In the genomic region with DNA sequence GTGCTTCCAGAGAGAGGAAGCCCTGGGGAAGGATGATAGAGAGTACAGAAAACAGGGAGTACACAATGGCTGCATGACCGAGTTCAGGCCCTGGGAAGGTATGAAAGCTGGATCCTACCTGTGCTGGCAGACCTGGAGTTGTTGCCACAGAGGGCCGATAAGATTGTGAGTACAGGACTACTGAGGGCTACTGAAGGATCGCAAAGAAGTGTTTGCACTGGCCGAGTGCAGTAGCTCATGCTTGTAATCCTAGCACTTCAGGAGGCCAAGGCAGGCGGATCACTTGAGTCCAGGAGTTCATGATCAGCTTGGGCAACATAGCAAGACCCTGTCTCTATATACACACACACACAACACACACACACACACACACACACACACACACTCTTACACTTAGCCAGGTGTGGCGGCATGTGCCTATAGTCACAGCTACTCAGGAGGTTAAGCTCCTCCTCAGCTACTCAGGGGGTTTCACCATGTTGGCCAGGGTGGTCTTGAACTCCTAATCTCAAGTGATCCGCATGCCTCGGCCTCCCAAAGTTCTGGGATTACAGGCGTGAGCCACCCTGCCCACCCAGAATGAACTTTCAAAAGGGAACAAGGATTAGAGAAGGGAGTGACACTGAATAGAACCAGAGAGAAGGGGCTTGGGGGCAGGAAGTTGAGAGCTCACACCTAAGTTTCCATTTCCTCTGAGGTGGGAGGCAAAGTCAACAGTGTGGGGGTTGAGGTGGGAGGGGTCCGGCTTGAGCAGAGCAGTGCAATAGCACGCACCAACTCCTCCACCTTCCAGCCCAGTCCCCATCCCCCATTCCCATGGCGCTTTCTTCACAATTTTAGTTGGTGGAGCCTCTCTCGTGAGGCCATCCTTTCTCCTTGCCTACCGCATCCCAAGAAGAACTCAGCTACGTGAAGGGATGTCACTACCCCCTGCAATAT, we compare ENCODE assay signal across 1 cellular context.
TF ChIP-seq lines count a peak whose summit lies in the region.

No MANE protein-coding gene starts in this region.

TF ChIP-seq in GM12878, 131 proteins besides CTCF, POLR2A, EP300 and RAD21 (continued from another document and continues in another):
- TF ChIP-seq BCL11A (IDR thresholded peaks at IDR 0.05; ENCODE audit: low read depth, low read length), result peak; percentile 76
- TF ChIP-seq, protein P1, sequence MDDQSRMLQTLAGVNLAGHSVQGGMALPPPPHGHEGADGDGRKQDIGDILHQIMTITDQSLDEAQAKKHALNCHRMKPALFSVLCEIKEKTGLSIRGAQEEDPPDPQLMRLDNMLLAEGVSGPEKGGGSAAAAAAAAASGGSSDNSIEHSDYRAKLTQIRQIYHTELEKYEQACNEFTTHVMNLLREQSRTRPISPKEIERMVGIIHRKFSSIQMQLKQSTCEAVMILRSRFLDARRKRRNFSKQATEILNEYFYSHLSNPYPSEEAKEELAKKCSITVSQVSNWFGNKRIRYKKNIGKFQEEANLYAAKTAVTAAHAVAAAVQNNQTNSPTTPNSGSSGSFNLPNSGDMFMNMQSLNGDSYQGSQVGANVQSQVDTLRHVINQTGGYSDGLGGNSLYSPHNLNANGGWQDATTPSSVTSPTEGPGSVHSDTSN (IDR thresholded peaks at IDR 0.05; ENCODE audit: insufficient replicate concordance, low read depth, low read length), result peak; percentile 44
- no peak for TF ChIP-seq HDAC2 (IDR thresholded peaks at IDR 0.05)
- TF ChIP-seq MEF2A (IDR thresholded peaks at IDR 0.05; ENCODE audit: insufficient read depth, low read depth, low read length), result peak; percentile 70; the same call in 1 of the 2 replicates
- no peak for TF ChIP-seq BRCA1 (IDR thresholded peaks at IDR 0.05; ENCODE audit: low read depth, low read length)
- TF ChIP-seq IRF4 (IDR thresholded peaks at IDR 0.05; ENCODE audit: low read depth, low read length), result peak; percentile 77
- TF ChIP-seq, protein P2, sequence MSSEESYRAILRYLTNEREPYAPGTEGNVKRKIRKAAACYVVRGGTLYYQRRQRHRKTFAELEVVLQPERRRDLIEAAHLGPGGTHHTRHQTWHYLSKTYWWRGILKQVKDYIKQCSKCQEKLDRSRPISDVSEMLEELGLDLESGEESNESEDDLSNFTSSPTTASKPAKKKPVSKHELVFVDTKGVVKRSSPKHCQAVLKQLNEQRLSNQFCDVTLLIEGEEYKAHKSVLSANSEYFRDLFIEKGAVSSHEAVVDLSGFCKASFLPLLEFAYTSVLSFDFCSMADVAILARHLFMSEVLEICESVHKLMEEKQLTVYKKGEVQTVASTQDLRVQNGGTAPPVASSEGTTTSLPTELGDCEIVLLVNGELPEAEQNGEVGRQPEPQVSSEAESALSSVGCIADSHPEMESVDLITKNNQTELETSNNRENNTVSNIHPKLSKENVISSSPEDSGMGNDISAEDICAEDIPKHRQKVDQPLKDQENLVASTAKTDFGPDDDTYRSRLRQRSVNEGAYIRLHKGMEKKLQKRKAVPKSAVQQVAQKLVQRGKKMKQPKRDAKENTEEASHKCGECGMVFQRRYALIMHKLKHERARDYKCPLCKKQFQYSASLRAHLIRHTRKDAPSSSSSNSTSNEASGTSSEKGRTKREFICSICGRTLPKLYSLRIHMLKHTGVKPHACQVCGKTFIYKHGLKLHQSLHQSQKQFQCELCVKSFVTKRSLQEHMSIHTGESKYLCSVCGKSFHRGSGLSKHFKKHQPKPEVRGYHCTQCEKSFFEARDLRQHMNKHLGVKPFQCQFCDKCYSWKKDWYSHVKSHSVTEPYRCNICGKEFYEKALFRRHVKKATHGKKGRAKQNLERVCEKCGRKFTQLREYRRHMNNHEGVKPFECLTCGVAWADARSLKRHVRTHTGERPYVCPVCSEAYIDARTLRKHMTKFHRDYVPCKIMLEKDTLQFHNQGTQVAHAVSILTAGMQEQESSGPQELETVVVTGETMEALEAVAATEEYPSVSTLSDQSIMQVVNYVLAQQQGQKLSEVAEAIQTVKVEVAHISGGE (CRISPR knock-in tag; IDR thresholded peaks at IDR 0.05), result no peak
- TF ChIP-seq SUPT20H (IDR thresholded peaks at IDR 0.05; ENCODE audit: borderline replicate concordance, control insufficient read depth, low read depth, low read length), result no peak
- TF ChIP-seq, protein P3, sequence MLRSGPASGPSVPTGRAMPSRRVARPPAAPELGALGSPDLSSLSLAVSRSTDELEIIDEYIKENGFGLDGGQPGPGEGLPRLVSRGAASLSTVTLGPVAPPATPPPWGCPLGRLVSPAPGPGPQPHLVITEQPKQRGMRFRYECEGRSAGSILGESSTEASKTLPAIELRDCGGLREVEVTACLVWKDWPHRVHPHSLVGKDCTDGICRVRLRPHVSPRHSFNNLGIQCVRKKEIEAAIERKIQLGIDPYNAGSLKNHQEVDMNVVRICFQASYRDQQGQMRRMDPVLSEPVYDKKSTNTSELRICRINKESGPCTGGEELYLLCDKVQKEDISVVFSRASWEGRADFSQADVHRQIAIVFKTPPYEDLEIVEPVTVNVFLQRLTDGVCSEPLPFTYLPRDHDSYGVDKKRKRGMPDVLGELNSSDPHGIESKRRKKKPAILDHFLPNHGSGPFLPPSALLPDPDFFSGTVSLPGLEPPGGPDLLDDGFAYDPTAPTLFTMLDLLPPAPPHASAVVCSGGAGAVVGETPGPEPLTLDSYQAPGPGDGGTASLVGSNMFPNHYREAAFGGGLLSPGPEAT (IDR thresholded peaks at IDR 0.05; ENCODE audit: low read depth), result peak; percentile 91
- TF ChIP-seq TBL1XR1 (IDR thresholded peaks at IDR 0.05; ENCODE audit: low read depth, low read length), result peak; percentile 65; the same call in 1 of the 2 replicates
- TF ChIP-seq SRF (IDR thresholded peaks at IDR 0.05; ENCODE audit: low read depth in 2 of 2, low read length in 2 of 2), result no peak
- TF ChIP-seq EED (IDR thresholded peaks at IDR 0.05; ENCODE audit: low read depth), result peak; percentile 81
- TF ChIP-seq, protein P4, sequence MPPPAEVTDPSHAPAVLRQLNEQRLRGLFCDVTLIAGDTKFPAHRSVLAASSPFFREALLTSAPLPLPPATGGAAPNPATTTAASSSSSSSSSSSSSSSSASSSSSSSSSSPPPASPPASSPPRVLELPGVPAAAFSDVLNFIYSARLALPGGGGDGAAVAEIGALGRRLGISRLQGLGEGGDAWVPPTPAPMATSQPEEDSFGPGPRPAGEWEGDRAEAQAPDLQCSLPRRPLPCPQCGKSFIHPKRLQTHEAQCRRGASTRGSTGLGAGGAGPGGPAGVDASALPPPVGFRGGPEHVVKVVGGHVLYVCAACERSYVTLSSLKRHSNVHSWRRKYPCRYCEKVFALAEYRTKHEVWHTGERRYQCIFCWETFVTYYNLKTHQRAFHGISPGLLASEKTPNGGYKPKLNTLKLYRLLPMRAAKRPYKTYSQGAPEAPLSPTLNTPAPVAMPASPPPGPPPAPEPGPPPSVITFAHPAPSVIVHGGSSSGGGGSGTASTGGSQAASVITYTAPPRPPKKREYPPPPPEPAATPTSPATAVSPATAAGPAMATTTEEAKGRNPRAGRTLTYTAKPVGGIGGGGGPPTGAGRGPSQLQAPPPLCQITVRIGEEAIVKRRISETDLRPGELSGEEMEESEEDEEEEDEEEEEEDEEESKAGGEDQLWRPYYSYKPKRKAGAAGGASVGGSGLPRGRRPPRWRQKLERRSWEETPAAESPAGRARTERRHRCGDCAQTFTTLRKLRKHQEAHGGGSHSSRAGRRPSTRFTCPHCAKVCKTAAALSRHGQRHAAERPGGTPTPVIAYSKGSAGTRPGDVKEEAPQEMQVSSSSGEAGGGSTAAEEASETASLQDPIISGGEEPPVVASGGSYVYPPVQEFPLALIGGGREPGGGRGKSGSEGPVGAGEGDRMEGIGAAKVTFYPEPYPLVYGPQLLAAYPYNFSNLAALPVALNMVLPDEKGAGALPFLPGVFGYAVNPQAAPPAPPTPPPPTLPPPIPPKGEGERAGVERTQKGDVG (CRISPR knock-in tag; IDR thresholded peaks at IDR 0.05), result 0 out of 2 replicates have a peak, but pooled peaks have one; percentile 57
- TF ChIP-seq ZNF217 (IDR thresholded peaks at IDR 0.05), result peak; percentile 66; the same call in 1 of the 2 replicates
- peak; percentile 65; the same call in 1 of the 2 replicates for TF ChIP-seq SPI1 (IDR thresholded peaks at IDR 0.05; ENCODE audit: borderline replicate concordance, insufficient read depth, low read depth, low read length)
- TF ChIP-seq, protein P5, sequence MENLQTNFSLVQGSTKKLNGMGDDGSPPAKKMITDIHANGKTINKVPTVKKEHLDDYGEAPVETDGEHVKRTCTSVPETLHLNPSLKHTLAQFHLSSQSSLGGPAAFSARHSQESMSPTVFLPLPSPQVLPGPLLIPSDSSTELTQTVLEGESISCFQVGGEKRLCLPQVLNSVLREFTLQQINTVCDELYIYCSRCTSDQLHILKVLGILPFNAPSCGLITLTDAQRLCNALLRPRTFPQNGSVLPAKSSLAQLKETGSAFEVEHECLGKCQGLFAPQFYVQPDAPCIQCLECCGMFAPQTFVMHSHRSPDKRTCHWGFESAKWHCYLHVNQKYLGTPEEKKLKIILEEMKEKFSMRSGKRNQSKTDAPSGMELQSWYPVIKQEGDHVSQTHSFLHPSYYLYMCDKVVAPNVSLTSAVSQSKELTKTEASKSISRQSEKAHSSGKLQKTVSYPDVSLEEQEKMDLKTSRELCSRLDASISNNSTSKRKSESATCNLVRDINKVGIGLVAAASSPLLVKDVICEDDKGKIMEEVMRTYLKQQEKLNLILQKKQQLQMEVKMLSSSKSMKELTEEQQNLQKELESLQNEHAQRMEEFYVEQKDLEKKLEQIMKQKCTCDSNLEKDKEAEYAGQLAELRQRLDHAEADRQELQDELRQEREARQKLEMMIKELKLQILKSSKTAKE (IDR thresholded peaks at IDR 0.05; ENCODE audit: low read depth, poor library complexity, severe bottlenecking), result peak; percentile 51
- TF ChIP-seq, protein P6, sequence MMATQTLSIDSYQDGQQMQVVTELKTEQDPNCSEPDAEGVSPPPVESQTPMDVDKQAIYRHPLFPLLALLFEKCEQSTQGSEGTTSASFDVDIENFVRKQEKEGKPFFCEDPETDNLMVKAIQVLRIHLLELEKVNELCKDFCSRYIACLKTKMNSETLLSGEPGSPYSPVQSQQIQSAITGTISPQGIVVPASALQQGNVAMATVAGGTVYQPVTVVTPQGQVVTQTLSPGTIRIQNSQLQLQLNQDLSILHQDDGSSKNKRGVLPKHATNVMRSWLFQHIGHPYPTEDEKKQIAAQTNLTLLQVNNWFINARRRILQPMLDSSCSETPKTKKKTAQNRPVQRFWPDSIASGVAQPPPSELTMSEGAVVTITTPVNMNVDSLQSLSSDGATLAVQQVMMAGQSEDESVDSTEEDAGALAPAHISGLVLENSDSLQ (IDR thresholded peaks at IDR 0.05), result peak; percentile 77
- TF ChIP-seq NBN (IDR thresholded peaks at IDR 0.05), result peak; percentile 92; the same call in 1 of the 2 replicates
- peak; percentile 71 for TF ChIP-seq BACH1 (IDR thresholded peaks at IDR 0.05; ENCODE audit: borderline replicate concordance)
- TF ChIP-seq, protein P7, sequence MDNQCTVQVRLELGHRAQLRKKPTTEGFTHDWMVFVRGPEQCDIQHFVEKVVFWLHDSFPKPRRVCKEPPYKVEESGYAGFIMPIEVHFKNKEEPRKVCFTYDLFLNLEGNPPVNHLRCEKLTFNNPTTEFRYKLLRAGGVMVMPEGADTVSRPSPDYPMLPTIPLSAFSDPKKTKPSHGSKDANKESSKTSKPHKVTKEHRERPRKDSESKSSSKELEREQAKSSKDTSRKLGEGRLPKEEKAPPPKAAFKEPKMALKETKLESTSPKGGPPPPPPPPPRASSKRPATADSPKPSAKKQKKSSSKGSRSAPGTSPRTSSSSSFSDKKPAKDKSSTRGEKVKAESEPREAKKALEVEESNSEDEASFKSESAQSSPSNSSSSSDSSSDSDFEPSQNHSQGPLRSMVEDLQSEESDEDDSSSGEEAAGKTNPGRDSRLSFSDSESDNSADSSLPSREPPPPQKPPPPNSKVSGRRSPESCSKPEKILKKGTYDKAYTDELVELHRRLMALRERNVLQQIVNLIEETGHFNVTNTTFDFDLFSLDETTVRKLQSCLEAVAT (IDR thresholded peaks at IDR 0.05), result peak; percentile 94
- no peak for TF ChIP-seq RELA (IDR thresholded peaks at IDR 0.05; ENCODE audit: borderline replicate concordance, partially characterized antibody)
- TF ChIP-seq NRF1 (conservative IDR thresholded peaks at IDR 0.05; ENCODE audit: low read depth, low read length), result no peak
- TF ChIP-seq CHD1 (IDR thresholded peaks at IDR 0.05; ENCODE audit: low read depth, low read length), result peak; percentile 39; the same call in 1 of the 2 replicates
- TF ChIP-seq POU2F2 (IDR thresholded peaks at IDR 0.05; ENCODE audit: borderline replicate concordance, low read depth, low read length), result peak; percentile 61; the same call in 2 of the 3 replicates
- no peak for TF ChIP-seq HCFC1 (IDR thresholded peaks at IDR 0.05; ENCODE audit: low read length)
- peak; percentile 94 for TF ChIP-seq IKZF2 (IDR thresholded peaks at IDR 0.05)
- peak; percentile 84 for TF ChIP-seq PAX5 (IDR thresholded peaks at IDR 0.05; ENCODE audit: borderline replicate concordance, low read depth, low read length)
- no peak for TF ChIP-seq ASH2L (IDR thresholded peaks at IDR 0.05; ENCODE audit: borderline replicate concordance, low read depth)
- peak; percentile 76 for TF ChIP-seq NR2F1 (conservative IDR thresholded peaks at IDR 0.05)
- TF ChIP-seq SUZ12 (IDR thresholded peaks at IDR 0.05; ENCODE audit: unreplicated experiment), result no peak
- TF ChIP-seq ZNF24 (IDR thresholded peaks at IDR 0.05), result 0 out of 2 replicates have a peak, but pooled peaks have one; percentile 24
- TF ChIP-seq RAD51 (IDR thresholded peaks at IDR 0.05), result 0 out of 2 replicates have a peak, but pooled peaks have one; percentile 7
- peak; percentile 74 for TF ChIP-seq RUNX3 (IDR thresholded peaks at IDR 0.05; ENCODE audit: low read length)
- TF ChIP-seq SP1 (IDR thresholded peaks at IDR 0.05; ENCODE audit: low read depth, low read length), result peak; percentile 82
- TF ChIP-seq, protein P8, sequence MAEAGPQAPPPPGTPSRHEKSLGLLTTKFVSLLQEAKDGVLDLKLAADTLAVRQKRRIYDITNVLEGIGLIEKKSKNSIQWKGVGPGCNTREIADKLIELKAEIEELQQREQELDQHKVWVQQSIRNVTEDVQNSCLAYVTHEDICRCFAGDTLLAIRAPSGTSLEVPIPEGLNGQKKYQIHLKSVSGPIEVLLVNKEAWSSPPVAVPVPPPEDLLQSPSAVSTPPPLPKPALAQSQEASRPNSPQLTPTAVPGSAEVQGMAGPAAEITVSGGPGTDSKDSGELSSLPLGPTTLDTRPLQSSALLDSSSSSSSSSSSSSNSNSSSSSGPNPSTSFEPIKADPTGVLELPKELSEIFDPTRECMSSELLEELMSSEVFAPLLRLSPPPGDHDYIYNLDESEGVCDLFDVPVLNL (IDR thresholded peaks at IDR 0.05; ENCODE audit: low read depth, low read length), result no peak
